In genomic region chr20:6635034-6635736, GRCh38 we compare ENCODE assay signal across 21 cellular contexts.
DNase-seq lines count a peak whose midpoint lies in the region; ATAC-seq, FAIRE-seq and TF ChIP-seq lines count a peak whose summit lies in the region.
"Had no signal": no experiment of that assay in that cellular context is flagged by ENCODE, and none has a peak within 500 bp of the region (broad histone marks: within the 10 kb centered on the region; RNA-seq: fewer than 3 reads in every experiment).

No MANE protein-coding gene starts in this region.

- no peaks in the 10 kb centered on the region for H3K27me3 Mint-ChIP-seq in activated CD8-positive, alpha-beta memory T cell treated with anti-CD3 and anti-CD28 coated beads, Interleukin-2, amount 10 ng/mL, durations not matched to agents 7 days and 5 days

- H3K9me3 ChIP-seq in heart left ventricle: no peaks in the 10 kb centered on the region
- H3K9me3 ChIP-seq: prostate gland, testis had no signal

- no peak overlapping the region for H3K4me3 Mint-ChIP-seq in activated CD8-positive, alpha-beta memory T cell treated with anti-CD3 and anti-CD28 coated beads, Interleukin-2, amount 10 ng/mL, durations not matched to agents 7 days and 5 days
- H3K4me3 Mint-ChIP-seq: CD14-positive monocyte had no signal

- no peaks in the 10 kb centered on the region for H3K4me1 Mint-ChIP-seq in activated CD8-positive, alpha-beta memory T cell treated with anti-CD3 and anti-CD28 coated beads, Interleukin-2, amount 10 ng/mL, durations not matched to agents 7 days and 5 days
- H3K4me1 Mint-ChIP-seq: CD14-positive monocyte had no signal

- DNase-seq in Right ventricle myocardium inferior (ENCODE audit: missing footprints) (no peak), heart left ventricle (no peak), bronchial epithelial cell (ENCODE audit: low read depth) (peak; percentile 41), sciatic nerve (ENCODE audit: low spot score) (no peak), NCI-H748 (lab: John Stamatoyannopoulos, UW; ENCODE audit: unreplicated experiment) (no peak)
- no peak for DNase-seq in effector CD8-positive, alpha-beta T cell (lab: John Stamatoyannopoulos, UW)
- DNase-seq in activated CD8-positive, alpha-beta memory T cell treated with anti-CD3 and anti-CD28 coated beads, Interleukin-2, amount 10 ng/mL, durations not matched to agents 7 days and 5 days: no peak
- DNase-seq: activated T-cell treated with anti-CD3 and anti-CD28 coated beads, Interleukin-2, amount 50 U/mL, for 48 hours; cerebellar nuclear complex; DMS79; hippocampal formation; Karpas-422; left cardiac atrium; NCI-H524; PC-9; testis had no signal

- no peak overlapping the region for H3K27ac ChIP-seq in heart left ventricle
- H3K27ac ChIP-seq: epithelial cell of prostate, PC-9, prostate gland, testis had no signal

- peak; percentile 20 for ATAC-seq in Right ventricle myocardium inferior
- no peak for ATAC-seq in heart left ventricle
- ATAC-seq in HG03097 (IDR thresholded peaks at IDR 0.05; ENCODE audit: low FRiP score, unreplicated experiment): peak; percentile 63
- peak; percentile 51 for ATAC-seq in sciatic nerve
- no peak for ATAC-seq in activated CD8-positive, alpha-beta memory T cell treated with anti-CD3 and anti-CD28 coated beads, Interleukin-2, amount 10 ng/mL, durations not matched to agents 7 days and 5 days

- H3K4me3 ChIP-seq in heart left ventricle: no peak overlapping the region
- H3K4me3 ChIP-seq in bronchial epithelial cell (ENCODE audit: low read depth, low read length): no peak overlapping the region
- H3K4me3 ChIP-seq: PC-9, prostate gland, testis had no signal

- CTCF ChIA-PET in activated CD8-positive, alpha-beta memory T cell treated with anti-CD3 and anti-CD28 coated beads, Interleukin-2, amount 10 ng/mL, durations not matched to agents 7 days and 5 days (lab: Charles Lee): no interaction called here

- H3K9me3 Mint-ChIP-seq in activated CD8-positive, alpha-beta memory T cell treated with anti-CD3 and anti-CD28 coated beads, Interleukin-2, amount 10 ng/mL, durations not matched to agents 7 days and 5 days (ENCODE audit: low read depth): peaks cover 3% of the 10 kb centered on the region

- peaks cover 0 to 7% (median 0%) of the 10 kb centered on the region in 12 donors for H3K4me1 ChIP-seq in heart left ventricle
- H3K4me1 ChIP-seq: prostate gland, testis had no signal

- intact Hi-C loops in Right ventricle myocardium inferior (cut with DNase I) (no loop called here), heart left ventricle (cut with DNase I) (loop anchor here in 6 of 10 donors (5.0 to 10.0 kb wide), 3 partner anchors 127 to 132 kb away; partner anchors contain the start of gene BMP2 (in 5 of the 6)), sciatic nerve (cut with DNase I) (no loop called here)

- TF ChIP-seq POLR2A in heart left ventricle (IDR thresholded peaks at IDR 0.05): no peak

- no peak for FAIRE-seq in bronchial epithelial cell (lab: Jason Lieb, UNC)
- FAIRE-seq: A204.1 had no signal

- no peak for TF ChIP-seq CTCF in heart left ventricle (IDR thresholded peaks at IDR 0.05)
- TF ChIP-seq CTCF in bronchial epithelial cell (IDR thresholded peaks at IDR 0.05; ENCODE audit: insufficient read depth, low read length, severe bottlenecking): no peak

- H3K27ac Mint-ChIP-seq in activated CD8-positive, alpha-beta memory T cell treated with anti-CD3 and anti-CD28 coated beads, Interleukin-2, amount 10 ng/mL, durations not matched to agents 7 days and 5 days: no peak overlapping the region
- H3K27ac Mint-ChIP-seq: CD14-positive monocyte had no signal

- H3K36me3 Mint-ChIP-seq in activated CD8-positive, alpha-beta memory T cell treated with anti-CD3 and anti-CD28 coated beads, Interleukin-2, amount 10 ng/mL, durations not matched to agents 7 days and 5 days: no peaks in the 10 kb centered on the region
- H3K36me3 Mint-ChIP-seq: CD14-positive monocyte had no signal

- H3K27me3 ChIP-seq in heart left ventricle (no peaks in the 10 kb centered on the region), bronchial epithelial cell (ENCODE audit: control insufficient read depth, insufficient read depth, low read length) (no peaks in the 10 kb centered on the region)
- H3K27me3 ChIP-seq: testis had no signal

- 70 to 74% (median 71%) methylated on average over 1 of the region's 1 CpG for WGBS in heart left ventricle, 4 donors

- no peaks in the 10 kb centered on the region for H3K36me3 ChIP-seq in heart left ventricle
- no peaks in the 10 kb centered on the region for H3K36me3 ChIP-seq in bronchial epithelial cell (ENCODE audit: control insufficient read depth, insufficient read depth, low read length)
- H3K36me3 ChIP-seq: prostate gland had no signal

Comparison
In these comparisons a context has a peak if more than half of its experiments do, and no peak if none do; other contexts are left out.
1. ATAC-seq: peak in Right ventricle myocardium inferior (single experiment), HG03097 (single experiment) and sciatic nerve (single experiment); none in heart left ventricle (0 of 4) and activated CD8-positive, alpha-beta memory T cell treated with anti-CD3 and anti-CD28 coated beads, Interleukin-2, amount 10 ng/mL, durations not matched to agents 7 days and 5 days (single experiment).
2. intact Hi-C loops: an anchor here in heart left ventricle (5.0 to 10.0 kb wide); none called in Right ventricle myocardium inferior and sciatic nerve.